ENCODE assay signal across 11 cellular contexts in the genomic region with DNA sequence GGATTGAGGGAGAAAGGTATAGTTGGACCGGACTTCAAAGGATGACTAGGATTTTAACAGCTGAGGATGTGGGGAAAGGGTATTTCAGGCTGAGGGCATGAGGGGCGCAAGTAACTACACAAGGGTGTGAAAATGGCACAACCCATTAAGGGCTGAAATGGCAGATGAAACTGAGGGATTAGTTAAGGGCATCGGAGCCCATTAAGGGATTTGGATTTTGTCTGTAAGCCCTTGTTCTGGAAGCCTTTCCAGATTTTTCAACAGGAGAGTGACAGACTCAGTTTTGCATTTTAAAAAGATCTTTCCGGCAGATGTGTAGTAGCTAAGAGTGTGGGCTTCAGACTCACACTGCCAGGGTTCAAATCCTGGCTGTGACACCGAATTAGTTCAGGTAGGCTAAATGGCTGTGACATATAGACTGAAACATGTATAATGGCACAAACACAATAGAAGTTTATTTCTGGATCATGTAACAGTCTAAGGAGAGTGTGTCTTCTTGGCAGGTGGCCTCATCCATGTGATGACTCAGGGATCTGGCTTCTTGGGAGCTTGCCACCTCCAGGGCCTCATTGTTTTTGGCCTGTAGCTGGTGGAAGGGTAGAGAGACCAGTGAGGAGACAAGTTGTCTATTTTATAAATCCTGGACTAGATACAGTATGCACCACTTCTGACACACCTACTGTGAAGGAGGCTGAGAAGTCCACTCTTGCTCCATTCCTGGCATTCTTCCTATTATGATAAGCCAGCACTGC. TPM values are rescaled to one million over a fixed set of nuclear protein-coding genes. Genes with fewer than 3 reads are reported as not detected.
A peak's percentile ranks its signal among the peaks of the same experiment; 100 is the strongest.
DNase-seq lines count a peak whose midpoint lies in the region; ATAC-seq, FAIRE-seq and TF ChIP-seq lines count a peak whose summit lies in the region.
"Had no signal": no experiment of that assay in that cellular context is flagged by ENCODE, and none has a peak within 500 bp of the region (broad histone marks: within the 10 kb centered on the region; RNA-seq: fewer than 3 reads in every experiment).

No MANE protein-coding gene starts in this region.

- FAIRE-seq in astrocyte (lab: Jason Lieb, UNC), result peak; percentile 41
- no peak for FAIRE-seq in GM19239 (lab: Jason Lieb, UNC)

- WGBS in IMR-90 (ENCODE audit: extremely low coverage in 2 of 2, insufficient read length in 1 of 2), 2 experiments, result 86% methylated on average over 3 of the region's 5 CpGs; no CpG with 5 or more reads in 1 of the 2 experiments

- H3K27me3 ChIP-seq in IMR-90 (ENCODE audit: control insufficient read depth, insufficient read depth, low read length) (peaks cover 12% of the 10 kb centered on the region), astrocyte (ENCODE audit: insufficient read depth, low read length) (no peaks in the 10 kb centered on the region)

- peaks cover 4% of the 10 kb centered on the region for H3K27me3 Mint-ChIP-seq in astrocyte (ENCODE audit: low read depth, unreplicated experiment)
- peaks cover 0 to 11% (median 10%) of the 10 kb centered on the region in 3 donors for H3K27me3 Mint-ChIP-seq in immature natural killer cell (ENCODE audit: low read depth in 3 of 3)
- peaks cover 16% of the 10 kb centered on the region for H3K27me3 Mint-ChIP-seq in activated T-helper 1 cell treated with anti-CD3 and anti-CD28 coated beads, Interleukin-12 subunit alpha, Interleukin-12 subunit beta, Interleukin-2, Interleukin-4 antibody, amounts not matched to agents 30 ng/mL and 10 ng/mL and 1 ng/mL, durations not matched to agents 14 hours and 24 hours and 36 hours (ENCODE audit: insufficient read depth)

- H2BK20ac ChIP-seq in IMR-90 (ENCODE audit: low read depth, low read length), result no peak overlapping the region

- H4K20me1 ChIP-seq in IMR-90 (ENCODE audit: insufficient read depth, low read length) (no peaks in the 10 kb centered on the region; the same call in 1 of the 2 replicates), astrocyte (ENCODE audit: insufficient read depth, low read length) (no peaks in the 10 kb centered on the region)

- peaks cover 2% of the 10 kb centered on the region for H3K9me3 Mint-ChIP-seq in astrocyte (ENCODE audit: unreplicated experiment)
- no peaks in the 10 kb centered on the region for H3K9me3 Mint-ChIP-seq in immature natural killer cell
- no peaks in the 10 kb centered on the region for H3K9me3 Mint-ChIP-seq in activated T-helper 1 cell treated with anti-CD3 and anti-CD28 coated beads, Interleukin-12 subunit alpha, Interleukin-12 subunit beta, Interleukin-2, Interleukin-4 antibody, amounts not matched to agents 30 ng/mL and 10 ng/mL and 1 ng/mL, durations not matched to agents 14 hours and 24 hours and 36 hours
- H3K9me3 Mint-ChIP-seq: activated T-cell treated with anti-CD3 and anti-CD28 coated beads, Interleukin-2, amount 50 U/mL, for 4 hours had no signal

- H3K23ac ChIP-seq in IMR-90 (ENCODE audit: low read depth, low read length), result no peak overlapping the region

- H2AK5ac ChIP-seq in IMR-90 (ENCODE audit: low read depth, low read length), result peak overlapping the region; percentile 10; the same call in 1 of the 2 replicates

- peak; percentile 84 for DNase-seq in AG10803 (ENCODE audit: low read depth)
- DNase-seq in IMR-90, result peak; percentile 88
- peak; percentile 89 for DNase-seq in astrocyte (ENCODE audit: low read depth)
- no peak for DNase-seq in immature natural killer cell
- DNase-seq in activated T-helper 1 cell treated with anti-CD3 and anti-CD28 coated beads, Interleukin-12 subunit alpha, Interleukin-12 subunit beta, Interleukin-2, Interleukin-4 antibody, amounts not matched to agents 30 ng/mL and 10 ng/mL and 1 ng/mL, durations not matched to agents 14 hours and 24 hours and 36 hours (ENCODE audit: low spot score), result no peak
- no peak for DNase-seq in GM19239 (ENCODE audit: insufficient read length, low spot score)
- no peak for DNase-seq in CD1c-positive myeloid dendritic cell (ENCODE audit: extremely low spot score)
- DNase-seq: activated T-cell treated with anti-CD3 and anti-CD28 coated beads, Interleukin-2, amount 50 U/mL, for 4 hours; DMS153; NCI-H1105 had no signal

- H3K79me2 ChIP-seq in astrocyte (ENCODE audit: insufficient read depth, low read length), result no peaks in the 10 kb centered on the region

- CTCF ChIA-PET in IMR-90 (lab: Yijun Ruan, JAX), result no interaction called here

- H3K4ac ChIP-seq in IMR-90 (ENCODE audit: low read depth, low read length), result no peak overlapping the region

- H3K9me1 ChIP-seq in IMR-90 (ENCODE audit: insufficient read depth, low read length), result no peaks in the 10 kb centered on the region

- no peak overlapping the region for H3K14ac ChIP-seq in IMR-90 (replicated peaks; ENCODE audit: low read depth, low read length)

- no peak overlapping the region for H3K27ac ChIP-seq in IMR-90 (ENCODE audit: insufficient read depth, low read length)
- H3K27ac ChIP-seq in astrocyte (ENCODE audit: low read depth, low read length), result no peak overlapping the region

- dilution Hi-C loops in IMR-90 (cut with HindIII; ENCODE audit: low sequenced_read_pairs, unreplicated experiment), result no loop called here

- H2BK5ac ChIP-seq in IMR-90 (ENCODE audit: low read depth, low read length, poor library complexity, severe bottlenecking), result no peak overlapping the region

- no peak overlapping the region for H3K27ac Mint-ChIP-seq in astrocyte (ENCODE audit: unreplicated experiment)
- H3K27ac Mint-ChIP-seq in immature natural killer cell, result peak overlapping the region in 5 of 6 donors; percentile 21 to 89 (median 81)
- no peak overlapping the region for H3K27ac Mint-ChIP-seq in activated T-helper 1 cell treated with anti-CD3 and anti-CD28 coated beads, Interleukin-12 subunit alpha, Interleukin-12 subunit beta, Interleukin-2, Interleukin-4 antibody, amounts not matched to agents 30 ng/mL and 10 ng/mL and 1 ng/mL, durations not matched to agents 14 hours and 24 hours and 36 hours

- in situ Hi-C loops in IMR-90 (cut with MboI; ENCODE audit: low sequenced_read_pairs), result no loop called here

- TF ChIP-seq POLR2A in IMR-90 (IDR thresholded peaks at IDR 0.05; ENCODE audit: low read depth, low read length), result no peak

- ATAC-seq in IMR-90 (ENCODE audit: low read depth), result peak; percentile 71
- ATAC-seq in HG03520 (IDR thresholded peaks at IDR 0.05; ENCODE audit: unreplicated experiment), result no peak
- ATAC-seq: activated T-cell treated with anti-CD3 and anti-CD28 coated beads, Interleukin-2, amount 50 U/mL, for 4 hours had no signal

- H2BK15ac ChIP-seq in IMR-90 (ENCODE audit: low read depth, low read length), result no peak overlapping the region

- no peak overlapping the region for H4K5ac ChIP-seq in IMR-90 (ENCODE audit: low read depth, low read length)

- BruUV-seq in IMR-90 (replicated peaks; lab: Mats Ljungman, UMichigan), result no TSS peak

- H2AFZ ChIP-seq in IMR-90 (replicated peaks; ENCODE audit: low read length, poor library complexity) (no peak overlapping the region), astrocyte (ENCODE audit: low read depth, low read length) (no peak overlapping the region)

- no peaks in the 10 kb centered on the region for H3K79me1 ChIP-seq in IMR-90 (ENCODE audit: low read depth in 1 of 2, low read length in 2 of 2)

- no peak for TF ChIP-seq RAD21 in IMR-90 (IDR thresholded peaks at IDR 0.05; ENCODE audit: low read length)

- H4K91ac ChIP-seq in IMR-90 (ENCODE audit: insufficient read depth, low read depth, low read length), result no peak overlapping the region

- H3K4me3 ChIP-seq in AG10803 (ENCODE audit: low read length) (no peak overlapping the region), IMR-90 (ENCODE audit: insufficient read depth, low read depth, low read length) (no peak overlapping the region), astrocyte (ENCODE audit: insufficient read depth, low read depth, low read length) (no peak overlapping the region)

- POLR2A ChIA-PET in IMR-90 (lab: Charles Lee; ENCODE audit: unreplicated experiment), result no interaction called here

- H3K9ac ChIP-seq in IMR-90 (ENCODE audit: low read depth, low read length) (no peak overlapping the region), astrocyte (ENCODE audit: low read length) (no peak overlapping the region)

- H3K4me1 ChIP-seq in IMR-90 (ENCODE audit: control insufficient read depth, insufficient read depth, low read length) (no peaks in the 10 kb centered on the region; the same call in 1 of the 2 replicates), astrocyte (ENCODE audit: insufficient read depth, low read length) (peaks cover 19% of the 10 kb centered on the region)

- H3K4me2 ChIP-seq in IMR-90 (ENCODE audit: low read depth, low read length), result no peak overlapping the region
- peak overlapping the region; percentile 21 for H3K4me2 ChIP-seq in astrocyte (ENCODE audit: low read length)

- H3K36me3 ChIP-seq in IMR-90 (ENCODE audit: control insufficient read depth, insufficient read depth, low read length) (no peaks in the 10 kb centered on the region), astrocyte (ENCODE audit: insufficient read depth, low read length) (no peaks in the 10 kb centered on the region)

- TF ChIP-seq CTCF in AG10803 (conservative IDR thresholded peaks at IDR 0.05; ENCODE audit: low read length) (no peak), IMR-90 (conservative IDR thresholded peaks at IDR 0.05; ENCODE audit: low read depth, low read length) (no peak), astrocyte (IDR thresholded peaks at IDR 0.05; ENCODE audit: insufficient read depth, low read depth, low read length) (no peak)

- H3K4me1 Mint-ChIP-seq in astrocyte (ENCODE audit: low read depth, unreplicated experiment), result peaks cover 25% of the 10 kb centered on the region
- peaks cover 24 to 26% of the 10 kb centered on the region in 2 donors for H3K4me1 Mint-ChIP-seq in immature natural killer cell
- H3K4me1 Mint-ChIP-seq in activated T-helper 1 cell treated with anti-CD3 and anti-CD28 coated beads, Interleukin-12 subunit alpha, Interleukin-12 subunit beta, Interleukin-2, Interleukin-4 antibody, amounts not matched to agents 30 ng/mL and 10 ng/mL and 1 ng/mL, durations not matched to agents 14 hours and 24 hours and 36 hours (ENCODE audit: low read depth), result peaks cover 19% of the 10 kb centered on the region

- no peak overlapping the region for H4K8ac ChIP-seq in IMR-90 (ENCODE audit: low read depth in 2 of 2, low read length in 2 of 2)

- H3K9me3 ChIP-seq in IMR-90 (ENCODE audit: control insufficient read depth, insufficient read depth, low read length) (no peaks in the 10 kb centered on the region; the same call in 1 of the 2 replicates), astrocyte (ENCODE audit: insufficient read depth, low read depth, low read length) (no peaks in the 10 kb centered on the region)

- H3K36me3 Mint-ChIP-seq in astrocyte (ENCODE audit: low read depth, unreplicated experiment) (peaks cover 2% of the 10 kb centered on the region), immature natural killer cell (peaks cover 3 to 15% (median 6%) of the 10 kb centered on the region in 3 donors)
- H3K36me3 Mint-ChIP-seq in activated T-helper 1 cell treated with anti-CD3 and anti-CD28 coated beads, Interleukin-12 subunit alpha, Interleukin-12 subunit beta, Interleukin-2, Interleukin-4 antibody, amounts not matched to agents 30 ng/mL and 10 ng/mL and 1 ng/mL, durations not matched to agents 14 hours and 24 hours and 36 hours (ENCODE audit: low read depth), result no peaks in the 10 kb centered on the region

- no peak overlapping the region for H2AK9ac ChIP-seq in IMR-90 (replicated peaks; ENCODE audit: low read depth, low read length, poor library complexity)

- H3K56ac ChIP-seq in IMR-90 (ENCODE audit: extremely low read depth, insufficient read depth, low read length), result no peak overlapping the region

- intact Hi-C loops in IMR-90 (cut with micrococcal nuclease), result no loop called here
- intact Hi-C loops in activated T-helper 1 cell treated with anti-CD3 and anti-CD28 coated beads, Interleukin-12 subunit alpha, Interleukin-12 subunit beta, Interleukin-2, Interleukin-4 antibody, amounts not matched to agents 30 ng/mL and 10 ng/mL and 1 ng/mL, durations not matched to agents 14 hours and 24 hours and 36 hours (cut with micrococcal nuclease), result no loop called here

- H2BK120ac ChIP-seq in IMR-90 (ENCODE audit: low read depth, low read length), result no peak overlapping the region

- no peak overlapping the region for H3K4me3 Mint-ChIP-seq in astrocyte (ENCODE audit: unreplicated experiment)
- H3K4me3 Mint-ChIP-seq in immature natural killer cell, result no peak overlapping the region
- H3K4me3 Mint-ChIP-seq in activated T-helper 1 cell treated with anti-CD3 and anti-CD28 coated beads, Interleukin-12 subunit alpha, Interleukin-12 subunit beta, Interleukin-2, Interleukin-4 antibody, amounts not matched to agents 30 ng/mL and 10 ng/mL and 1 ng/mL, durations not matched to agents 14 hours and 24 hours and 36 hours, result no peak overlapping the region
- H3K4me3 Mint-ChIP-seq: activated T-cell treated with anti-CD3 and anti-CD28 coated beads, Interleukin-2, amount 50 U/mL, for 4 hours had no signal

- H3K18ac ChIP-seq in IMR-90 (ENCODE audit: low read depth, low read length), result no peak overlapping the region

RNA-seq across cellular contexts. Expression of gene UBE2T, which starts 49.6 kb away (rescaled TPM):
- 53.6 and 61.1 TPM in 2 replicates for total RNA-seq in IMR-90 (2012; rRNA removed)
- polyA plus RNA-seq in IMR-90 (2012; rRNA removed), result 72.7 and 74.7 TPM in 2 replicates
- polyA plus RNA-seq in IMR-90 (2012; cell fraction: cytosol; rRNA removed), result 19.6 and 34.4 TPM in 2 replicates
- polyA plus RNA-seq in IMR-90 (2012; cell fraction: nucleus; rRNA removed; ENCODE audit: low replicate concordance), result 7.6 and 20.9 TPM in 2 replicates
- 7.9 and 10.7 TPM in 2 replicates for total RNA-seq in astrocyte
- polyA plus RNA-seq in immature natural killer cell, result 1 to 10 TPM; 4.2 to 6.2 (median 6.1) TPM
- total RNA-seq in activated T-helper 1 cell treated with anti-CD3 and anti-CD28 coated beads, Interleukin-12 subunit alpha, Interleukin-12 subunit beta, Interleukin-2, Interleukin-4 antibody, amounts not matched to agents 30 ng/mL and 10 ng/mL and 1 ng/mL, durations not matched to agents 14 hours and 24 hours and 36 hours, result 82.9 and 88.1 TPM in 2 replicates

RNA-seq across cellular contexts. Expression of gene PPP1R12B, which starts 56.4 kb away (rescaled TPM):
- total RNA-seq in IMR-90 (2012; rRNA removed), result 12.0 and 22.8 TPM in 2 replicates
- 8.1 and 8.5 TPM in 2 replicates for polyA plus RNA-seq in IMR-90 (2012; rRNA removed)
- polyA plus RNA-seq in IMR-90 (2012; cell fraction: cytosol; rRNA removed), result 1.3 and 2.5 TPM in 2 replicates
- polyA plus RNA-seq in IMR-90 (2012; cell fraction: nucleus; rRNA removed; ENCODE audit: low replicate concordance), result 9.7 and 44.2 TPM in 2 replicates
- 9.8 and 12.2 TPM in 2 replicates for total RNA-seq in astrocyte
- polyA plus RNA-seq in immature natural killer cell, result 1 to 10 TPM; 3.8 to 8.3 (median 4.3) TPM
- 11.1 and 15.8 TPM in 2 replicates for total RNA-seq in activated T-helper 1 cell treated with anti-CD3 and anti-CD28 coated beads, Interleukin-12 subunit alpha, Interleukin-12 subunit beta, Interleukin-2, Interleukin-4 antibody, amounts not matched to agents 30 ng/mL and 10 ng/mL and 1 ng/mL, durations not matched to agents 14 hours and 24 hours and 36 hours

Comparison
In these comparisons a context has a peak if more than half of its experiments do, and no peak if none do; other contexts are left out.
1. DNase-seq: peak in AG10803 (single experiment), IMR-90 (single experiment) and astrocyte (single experiment); none in immature natural killer cell (0 of 3), activated T-helper 1 cell treated with anti-CD3 and anti-CD28 coated beads, Interleukin-12 subunit alpha, Interleukin-12 subunit beta, Interleukin-2, Interleukin-4 antibody, amounts not matched to agents 30 ng/mL and 10 ng/mL and 1 ng/mL, durations not matched to agents 14 hours and 24 hours and 36 hours (single experiment), GM19239 (single experiment) and CD1c-positive myeloid dendritic cell (single experiment).
2. H3K27ac Mint-ChIP-seq: peak in immature natural killer cell (5 of 6); none in astrocyte (single experiment) and activated T-helper 1 cell treated with anti-CD3 and anti-CD28 coated beads, Interleukin-12 subunit alpha, Interleukin-12 subunit beta, Interleukin-2, Interleukin-4 antibody, amounts not matched to agents 30 ng/mL and 10 ng/mL and 1 ng/mL, durations not matched to agents 14 hours and 24 hours and 36 hours (single experiment).